Comparison of ENCODE assay signal across 8 cellular contexts in the genomic region with DNA sequence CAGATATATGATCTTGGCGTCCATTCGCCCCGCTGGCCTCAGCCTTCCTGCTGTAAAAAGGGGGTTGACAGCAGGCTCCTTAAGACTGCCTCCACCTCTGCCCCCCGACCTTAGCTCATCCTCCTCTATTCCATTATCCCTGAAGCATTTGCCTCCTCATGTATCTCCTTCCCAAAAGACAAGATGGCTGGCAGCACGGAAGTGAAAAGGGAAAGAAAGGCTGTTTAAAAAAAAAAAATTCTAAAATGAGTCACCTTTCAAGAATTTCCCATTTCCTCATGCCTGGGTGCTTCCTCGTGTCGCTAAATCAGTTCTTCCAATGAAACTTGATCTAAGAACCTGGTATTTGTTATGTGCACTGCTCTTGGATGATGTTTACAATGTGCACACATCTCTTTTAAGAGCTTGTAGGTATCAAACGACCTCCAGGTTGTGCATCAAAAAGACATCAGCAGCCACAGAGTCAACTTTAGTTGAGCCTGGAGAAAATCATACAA. TPM values are rescaled to one million over a fixed set of nuclear protein-coding genes. Genes with fewer than 3 reads are reported as not detected.
DNase-seq lines count a peak whose midpoint lies in the region; TF ChIP-seq lines count a peak whose summit lies in the region.

No MANE protein-coding gene starts in this region.

- CTCF ChIA-PET in RWPE1 (lab: Yijun Ruan, JAX) = interaction anchor here (0.6 to 0.7 kb wide), 2 partner anchors 44 to 366 kb away, joined by 3 read pairs; no protein-coding TSS in a partner anchor

- H3K4me1 Mint-ChIP-seq in endothelial cell (ENCODE audit: unreplicated experiment) (peaks cover 15% of the 10 kb centered on the region), nephron (peaks cover 22% of the 10 kb centered on the region)

- peak; percentile 82 for DNase-seq in AG08396 (ENCODE audit: low spot score)
- DNase-seq in RWPE1 (ENCODE audit: low spot score) = peak; percentile 82
- no peak for DNase-seq in endothelial cell (ENCODE audit: low spot score)
- no peak for DNase-seq in pons (ENCODE audit: low spot score)
- DNase-seq in OCI-M1 (lab: John Stamatoyannopoulos, UW) = no peak
- no peak for DNase-seq in activated CD4-positive, alpha-beta T cell treated with anti-CD3 and anti-CD28 coated beads, Interleukin-2, amount 50 U/mL, for 4 hours

- H3K9me3 Mint-ChIP-seq in endothelial cell (ENCODE audit: unreplicated experiment) (peaks cover 3% of the 10 kb centered on the region), nephron (peaks cover 14% of the 10 kb centered on the region)

- POLR2A ChIA-PET in RWPE1 (lab: Yijun Ruan, JAX; ENCODE audit: low non-redundant PET) = no interaction called here

- TF ChIP-seq CTCF in GM12875 (IDR thresholded peaks at IDR 0.05; ENCODE audit: borderline replicate concordance, insufficient read depth, low read depth, low read length) = no peak
- TF ChIP-seq CTCF in RWPE1 (conservative IDR thresholded peaks at IDR 0.05; ENCODE audit: low read depth) = no peak
- no peak for TF ChIP-seq CTCF in endothelial cell (IDR thresholded peaks at IDR 0.05; ENCODE audit: unreplicated experiment)
- no peak for TF ChIP-seq CTCF in nephron (IDR thresholded peaks at IDR 0.05; ENCODE audit: unreplicated experiment in 3 of 3)

- H3K27me3 Mint-ChIP-seq in endothelial cell (ENCODE audit: unreplicated experiment) (peaks cover 12% of the 10 kb centered on the region), nephron (ENCODE audit: low read depth) (no peaks in the 10 kb centered on the region)

- H3K27ac Mint-ChIP-seq in endothelial cell (ENCODE audit: unreplicated experiment) (peak overlapping the region; percentile 91), nephron (peak overlapping the region; percentile 97 to 99 (median 99))

- peak overlapping the region; percentile 93 for H3K4me3 Mint-ChIP-seq in endothelial cell (ENCODE audit: unreplicated experiment)
- peak overlapping the region; percentile 87 to 96 (median 93) for H3K4me3 Mint-ChIP-seq in nephron

- peaks cover 21% of the 10 kb centered on the region for H3K36me3 Mint-ChIP-seq in endothelial cell (ENCODE audit: low read depth, unreplicated experiment)
- H3K36me3 Mint-ChIP-seq in nephron (ENCODE audit: low read depth) = peaks cover 20% of the 10 kb centered on the region

- H3K27ac ChIP-seq in RWPE1 = peak overlapping the region; percentile 97

- peak overlapping the region; percentile 98 for H3K4me3 ChIP-seq in GM12875 (ENCODE audit: low read depth, low read length)

RNA-seq across cellular contexts. Expression of gene SCRN1, which starts 1.7 kb away (rescaled TPM):
- 64.4 TPM for total RNA-seq in endothelial cell (ENCODE audit: unreplicated experiment)

RNA-seq across cellular contexts. Expression of gene FKBP14, which starts 38.6 kb away (rescaled TPM):
- total RNA-seq in endothelial cell (ENCODE audit: unreplicated experiment) = 15.1 TPM

RNA-seq across cellular contexts. Expression of gene PLEKHA8, which starts 40.3 kb away (rescaled TPM):
- total RNA-seq in endothelial cell (ENCODE audit: unreplicated experiment) = 43.8 TPM

Comparison
In these comparisons a context has a peak if more than half of its experiments do, and no peak if none do; other contexts are left out.
1. DNase-seq: peak in AG08396 (single experiment) and RWPE1 (single experiment); none in endothelial cell (single experiment), pons (single experiment), OCI-M1 (single experiment) and activated CD4-positive, alpha-beta T cell treated with anti-CD3 and anti-CD28 coated beads, Interleukin-2, amount 50 U/mL, for 4 hours (0 of 2).